ENCODE assay signal across 9 cellular contexts in the genomic region with DNA sequence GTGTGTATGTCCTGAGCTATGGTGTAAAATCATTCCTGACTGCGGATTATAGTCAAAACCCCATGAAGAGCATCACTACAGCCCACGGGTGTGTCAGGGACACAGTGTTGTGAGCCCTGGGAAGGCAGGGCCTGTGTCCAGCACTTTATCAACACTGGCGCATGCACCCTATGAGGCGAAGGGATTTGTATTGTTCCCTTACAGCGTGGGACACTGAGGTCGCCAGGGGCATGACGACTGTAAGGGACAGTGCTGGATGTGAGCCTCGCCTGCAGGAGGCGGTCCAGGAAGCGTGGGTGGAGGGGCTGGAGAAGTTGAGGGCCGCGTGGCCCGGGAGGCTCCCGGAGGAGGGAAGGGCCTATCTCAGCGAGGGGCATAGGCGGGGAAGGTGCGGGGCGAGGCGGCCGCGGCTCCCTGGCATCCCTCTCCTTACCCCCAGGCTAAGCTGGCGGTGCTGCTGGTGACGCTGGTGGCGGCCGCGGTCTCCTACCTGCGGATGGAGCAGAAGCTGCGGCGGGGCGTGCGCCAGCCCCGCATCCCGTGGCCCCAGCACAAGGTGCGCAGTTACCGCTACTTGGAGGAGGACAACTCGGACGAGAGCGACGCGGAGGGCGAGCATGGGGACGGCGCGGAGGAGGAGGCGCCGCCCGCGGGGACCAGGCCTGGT. TPM values are rescaled to one million over a fixed set of nuclear protein-coding genes. Genes with fewer than 3 reads are reported as not detected.
DNase-seq lines count a peak whose midpoint lies in the region; ATAC-seq, FAIRE-seq and TF ChIP-seq lines count a peak whose summit lies in the region.
"Not testable (repeated sequence)": the region's sequence is repeated elsewhere in the genome, so short reads cannot be mapped to it uniquely, and the experiment has no call there.
"Had no signal": no experiment of that assay in that cellular context is flagged by ENCODE, and none has a peak within 500 bp of the region (broad histone marks: within the 10 kb centered on the region; RNA-seq: fewer than 3 reads in every experiment).

No MANE protein-coding gene starts in this region.

- not testable (repeated sequence) for TF ChIP-seq RAD21 in A549 (conservative IDR thresholded peaks at IDR 0.05 in 1 of 2, IDR thresholded peaks at IDR 0.05 in 1 of 2)

- peaks cover 42% of the 10 kb centered on the region for H3K27me3 Mint-ChIP-seq in GM23338 (ENCODE audit: insufficient read depth, low read depth, poor library complexity)
- H3K27me3 Mint-ChIP-seq in WTC11 (ENCODE audit: low read depth) = peaks cover 68% of the 10 kb centered on the region
- peaks cover 86% of the 10 kb centered on the region for H3K27me3 Mint-ChIP-seq in nephron (ENCODE audit: low read depth)

- not testable (repeated sequence) for H3K36me3 ChIP-seq in GM23338 (ENCODE audit: insufficient read depth); hepatocyte (replicated peaks; ENCODE audit: insufficient read depth, low read depth); smooth muscle cell (ENCODE audit: low read depth)

- not testable (repeated sequence) for H3K4me1 Mint-ChIP-seq in GM23338, WTC11, nephron

- H3K9me2 ChIP-seq in GM23338 (ENCODE audit: insufficient read depth); hepatocyte (replicated peaks; ENCODE audit: insufficient read depth): not testable (repeated sequence)

- not testable (repeated sequence) for H3K27ac Mint-ChIP-seq in GM23338, WTC11, nephron

- not testable (repeated sequence) for H3K27ac ChIP-seq in A549; GM23338 (ENCODE audit: low read depth); coronary artery; hepatocyte; smooth muscle cell (ENCODE audit: low read depth)

- H3K4me2 ChIP-seq in A549 (peak overlapping the region; percentile 57; the same call in 2 of the 3 replicates), GM23338 (peak overlapping the region; percentile 89), hepatocyte (peak overlapping the region; percentile 84), smooth muscle cell (peak overlapping the region; percentile 85)

- H3K9ac ChIP-seq in smooth muscle cell (ENCODE audit: low read depth) = not testable (repeated sequence)

- not testable (repeated sequence) for ATAC-seq in A549, GM23338, WTC11

- H3K79me2 ChIP-seq in GM23338 (replicated peaks; ENCODE audit: insufficient read depth); hepatocyte; smooth muscle cell (ENCODE audit: low read depth): not testable (repeated sequence)

- not testable (repeated sequence) for TF ChIP-seq POLR2A in A549 (IDR thresholded peaks at IDR 0.05; ENCODE audit: low read length)

- not testable (repeated sequence) for TF ChIP-seq EP300 in A549 (IDR thresholded peaks at IDR 0.05)

- H4K20me1 ChIP-seq in GM23338 (replicated peaks; ENCODE audit: insufficient read depth); hepatocyte (ENCODE audit: insufficient read depth, poor library complexity, severe bottlenecking); smooth muscle cell (ENCODE audit: low read depth): not testable (repeated sequence)

- H3K4me3 Mint-ChIP-seq in GM23338 = peak overlapping the region; percentile 73
- peak overlapping the region; percentile 77 for H3K4me3 Mint-ChIP-seq in WTC11
- peak overlapping the region; percentile 62 to 72 (median 69) for H3K4me3 Mint-ChIP-seq in nephron

- TF ChIP-seq CTCF in A549 (IDR thresholded peaks at IDR 0.05); WTC11 (IDR thresholded peaks at IDR 0.05); coronary artery (IDR thresholded peaks at IDR 0.05); hepatocyte (IDR thresholded peaks at IDR 0.05; ENCODE audit: poor library complexity); nephron (IDR thresholded peaks at IDR 0.05; ENCODE audit: unreplicated experiment in 3 of 3); smooth muscle cell (IDR thresholded peaks at IDR 0.05; ENCODE audit: borderline replicate concordance, insufficient read depth, poor library complexity, severe bottlenecking): not testable (repeated sequence)
- TF ChIP-seq CTCF in GM23338 (conservative IDR thresholded peaks at IDR 0.05; ENCODE audit: low read depth in 2 of 2) = peak in 1 of 2 experiments; percentile 33; a peak in 2 of 4 replicates

- H3K9me3 ChIP-seq in A549; hepatocyte (ENCODE audit: low read depth); smooth muscle cell (replicated peaks; ENCODE audit: low read depth): not testable (repeated sequence)

- peaks cover 31% of the 10 kb centered on the region for H3K27me3 ChIP-seq in GM23338 (ENCODE audit: insufficient read depth)
- peaks cover 18% of the 10 kb centered on the region for H3K27me3 ChIP-seq in hepatocyte
- H3K27me3 ChIP-seq in smooth muscle cell (ENCODE audit: low read depth) = peaks cover 27% of the 10 kb centered on the region

- DNase-seq in A549 (ENCODE audit: low read depth in 1 of 2, low spot score in 1 of 2); coronary artery (ENCODE audit: low spot score); hepatocyte (ENCODE audit: low spot score); smooth muscle cell (lab: John Stamatoyannopoulos, UW; ENCODE audit: unreplicated experiment): not testable (repeated sequence)
- DNase-seq in GM23338 (ENCODE audit: low spot score) (peak; percentile 32), WTC11 (ENCODE audit: low spot score) (peak; percentile 32), islet precursor cell (peak; percentile 57)

- POLR2A ChIA-PET in A549 (lab: Yijun Ruan, JAX); WTC11 (lab: Charles Lee): not testable (repeated sequence)

- not testable (repeated sequence) for H3K4me1 ChIP-seq in A549; GM23338 (ENCODE audit: insufficient read depth); hepatocyte (ENCODE audit: insufficient read depth); smooth muscle cell (ENCODE audit: low read depth)

- CTCF ChIA-PET in A549 (lab: Yijun Ruan, JAX) = interaction anchor here (1.6 kb wide), 1 partner anchor 824 kb away, joined by 5 read pairs; no protein-coding TSS in a partner anchor
- CTCF ChIA-PET in WTC11 (lab: Charles Lee) = interaction anchor here (0.6 kb wide), 1 partner anchor 321 kb away, joined by 3 read pairs; no protein-coding TSS in a partner anchor

- not testable (repeated sequence) for H2AFZ ChIP-seq in GM23338; smooth muscle cell (ENCODE audit: low read depth)
- peak overlapping the region; percentile 31 for H2AFZ ChIP-seq in hepatocyte

- not testable (repeated sequence) for H3F3A ChIP-seq in GM23338 (replicated peaks; ENCODE audit: low read depth); smooth muscle cell (ENCODE audit: low read depth)

- not testable (repeated sequence) for FAIRE-seq in A549 (lab: Jason Lieb, UNC)

- H3K9me3 Mint-ChIP-seq in GM23338, WTC11, nephron: not testable (repeated sequence)

- 71% methylated on average over 43 of the region's 48 CpGs for WGBS in A549 (ENCODE audit: missing lambda C conversion rate)
- 13% methylated on average over 27 of the region's 48 CpGs for WGBS in hepatocyte (ENCODE audit: low lambda C conversion rate, missing lambda C conversion rate)
- 14% methylated on average over 41 of the region's 48 CpGs for WGBS in smooth muscle cell (ENCODE audit: low lambda C conversion rate)

- H3K4me3 ChIP-seq in A549, hepatocyte: not testable (repeated sequence)
- H3K4me3 ChIP-seq in GM23338 (peak overlapping the region; percentile 77), coronary artery (peak overlapping the region; percentile 38), smooth muscle cell (peak overlapping the region; percentile 46)

- not testable (repeated sequence) for H3K36me3 Mint-ChIP-seq in GM23338 (ENCODE audit: low read depth); WTC11; nephron (ENCODE audit: low read depth)

RNA-seq across cellular contexts. Expression of a gene that starts 24.3 kb away (rescaled TPM):
- polyA plus RNA-seq in A549 (2011; rRNA removed) (not detected in 2 replicates), A549 (2017; fragmentation: RNase III; extraction: RNeasy Plus Mini Kit Qiagen cat#74134 plus additional on column Dnase treatment) (not detected in 3 replicates), GM23338 (2016; fragmentation: Nextera tagmentation; extraction: Ambion mirVana) (not detected in 2 replicates), hepatocyte (not detected in 2 replicates), smooth muscle cell (not detected in 2 replicates)
- polyA plus RNA-seq in A549 (2012; cell fraction: cytosol; rRNA removed) = not detected in 2 replicates
- not detected in 2 replicates for polyA plus RNA-seq in A549 (2012; cell fraction: nucleus; rRNA removed)
- not detected in 2 replicates for polyA minus RNA-seq in A549 (2011; rRNA and poly(A)+ RNA removed)
- not detected in 2 replicates for total RNA-seq in GM23338 (2014; rRNA removed; shearing (Covaris generic))
- total RNA-seq in WTC11 (2021) (not detected in 3 replicates), hepatocyte (not detected in 2 replicates), smooth muscle cell (not detected in 2 replicates)
- total RNA-seq: PC-3 had no signal

RNA-seq across cellular contexts. Expression of a gene that starts 41.6 kb away (rescaled TPM):
- polyA plus RNA-seq in A549 (2011; rRNA removed) (not detected in 2 replicates), A549 (2017; fragmentation: RNase III; extraction: RNeasy Plus Mini Kit Qiagen cat#74134 plus additional on column Dnase treatment) (not detected in 3 replicates), GM23338 (2016; fragmentation: Nextera tagmentation; extraction: Ambion mirVana) (not detected in 2 replicates), hepatocyte (0.12 TPM in 1 of 2 replicates, not detected in the other), smooth muscle cell (not detected in 2 replicates)
- not detected in 2 replicates for polyA plus RNA-seq in A549 (2012; cell fraction: cytosol; rRNA removed)
- polyA plus RNA-seq in A549 (2012; cell fraction: nucleus; rRNA removed) = 0.11 TPM in 1 of 2 replicates, not detected in the other
- not detected in 2 replicates for polyA minus RNA-seq in A549 (2011; rRNA and poly(A)+ RNA removed)
- not detected in 2 replicates for total RNA-seq in GM23338 (2014; rRNA removed; shearing (Covaris generic))
- total RNA-seq in WTC11 (2021) (not detected in 3 replicates), hepatocyte (not detected in 2 replicates), smooth muscle cell (not detected in 2 replicates)
- total RNA-seq: PC-3 had no signal

RNA-seq across cellular contexts. Expression of a gene that starts 58.8 kb away (rescaled TPM):
- polyA plus RNA-seq in A549 (2011; rRNA removed) (0.11 TPM in 1 of 2 replicates, not detected in the other), A549 (2017; fragmentation: RNase III; extraction: RNeasy Plus Mini Kit Qiagen cat#74134 plus additional on column Dnase treatment) (0.08 TPM in 1 of 3 replicates, not detected in the others), GM23338 (2016; fragmentation: Nextera tagmentation; extraction: Ambion mirVana) (0.24 TPM in 1 of 2 replicates, not detected in the other), hepatocyte (0.13 TPM in 1 of 2 replicates, not detected in the other), smooth muscle cell (not detected in 2 replicates)
- 0.08 TPM in 1 of 2 replicates, not detected in the other for polyA plus RNA-seq in A549 (2012; cell fraction: cytosol; rRNA removed)
- polyA plus RNA-seq in A549 (2012; cell fraction: nucleus; rRNA removed) = 0.71 and 0.80 TPM in 2 replicates
- not detected in 2 replicates for polyA minus RNA-seq in A549 (2011; rRNA and poly(A)+ RNA removed)
- total RNA-seq in GM23338 (2014; rRNA removed; shearing (Covaris generic)) = not detected in 2 replicates
- total RNA-seq in WTC11 (2021) (not detected in 3 replicates), hepatocyte (0.23 TPM in 1 of 2 replicates, not detected in the other), smooth muscle cell (not detected in 2 replicates)
- total RNA-seq: PC-3 had no signal
